ENCODE assay signal across 11 cellular contexts in genomic region chr12:53415752-53416389, GRCh38. TPM values are rescaled to one million over a fixed set of nuclear protein-coding genes. Genes with fewer than 3 reads are reported as not detected.
DNase-seq lines count a peak whose midpoint lies in the region; ATAC-seq and TF ChIP-seq lines count a peak whose summit lies in the region.
"Not testable (repeated sequence)": the region's sequence is repeated elsewhere in the genome, so short reads cannot be mapped to it uniquely, and the experiment has no call there.
"Had no signal": no experiment of that assay in that cellular context is flagged by ENCODE, and none has a peak within 500 bp of the region (broad histone marks: within the 10 kb centered on the region; RNA-seq: fewer than 3 reads in every experiment).

No MANE protein-coding gene starts in this region.

- DNase-seq in BE2C (peak; percentile 35), NCI-H82 (lab: John Stamatoyannopoulos, UW) (peak; percentile 96), spleen (peak; percentile 54)
- not testable (repeated sequence) for DNase-seq in HFFc6; activated CD8-positive, alpha-beta T cell treated with anti-CD3 and anti-CD28 coated beads for 36 hours; central memory CD8-positive, alpha-beta T cell (ENCODE audit: low spot score in 2 of 2); left ventricle myocardium inferior; naive thymus-derived CD8-positive, alpha-beta T cell

- H3K4me3 Mint-ChIP-seq in HFFc6; activated CD8-positive, alpha-beta T cell treated with anti-CD3 and anti-CD28 coated beads for 36 hours; central memory CD8-positive, alpha-beta T cell; naive thymus-derived CD8-positive, alpha-beta T cell: not testable (repeated sequence)

- H3K36me3 Mint-ChIP-seq in HFFc6 (ENCODE audit: low read depth) = peaks cover 17% of the 10 kb centered on the region
- H3K36me3 Mint-ChIP-seq in activated CD8-positive, alpha-beta T cell treated with anti-CD3 and anti-CD28 coated beads for 36 hours (ENCODE audit: low read depth) = peaks cover 23% of the 10 kb centered on the region
- H3K36me3 Mint-ChIP-seq in central memory CD8-positive, alpha-beta T cell (ENCODE audit: insufficient read depth) = not testable (repeated sequence)
- H3K36me3 Mint-ChIP-seq in naive thymus-derived CD8-positive, alpha-beta T cell = peaks cover 4 to 30% (median 5%) of the 10 kb centered on the region in 3 donors

- H3K27me3 ChIP-seq in BE2C; left ventricle myocardium inferior (ENCODE audit: low read depth); spleen (replicated peaks in 1 of 7): not testable (repeated sequence)

- H3K27ac Mint-ChIP-seq in HFFc6 = peak overlapping the region; percentile 14
- H3K27ac Mint-ChIP-seq in activated CD8-positive, alpha-beta T cell treated with anti-CD3 and anti-CD28 coated beads for 36 hours = peak overlapping the region; percentile 25
- peak overlapping the region; percentile 73 for H3K27ac Mint-ChIP-seq in central memory CD8-positive, alpha-beta T cell (ENCODE audit: low read depth)
- peak overlapping the region in 9 of 10 donors; percentile 21 to 82 (median 60) for H3K27ac Mint-ChIP-seq in naive thymus-derived CD8-positive, alpha-beta T cell

- intact Hi-C loops in activated CD8-positive, alpha-beta T cell treated with anti-CD3 and anti-CD28 coated beads for 36 hours (cut with micrococcal nuclease); left ventricle myocardium inferior (cut with micrococcal nuclease): not testable (repeated sequence)
- intact Hi-C loops in spleen (cut with DNase I; ENCODE audit: low total_unique reads) = loop anchor here (5.0 kb wide), 1 partner anchor 64 kb away; no protein-coding TSS in a partner anchor

- not testable (repeated sequence) for H3K9me3 Mint-ChIP-seq in HFFc6; activated CD8-positive, alpha-beta T cell treated with anti-CD3 and anti-CD28 coated beads for 36 hours; central memory CD8-positive, alpha-beta T cell; naive thymus-derived CD8-positive, alpha-beta T cell

- peak overlapping the region; percentile 25 for H3K4me3 ChIP-seq in BE2C (ENCODE audit: low read depth, low read length)
- not testable (repeated sequence) for H3K4me3 ChIP-seq in left ventricle myocardium inferior, spleen

- POLR2A ChIA-PET in activated CD8-positive, alpha-beta T cell treated with anti-CD3 and anti-CD28 coated beads for 36 hours (lab: Charles Lee) = interaction anchor here (0.8 to 2.1 kb wide), 2 partner anchors 12 to 36 kb away, joined by 3 to 7 read pairs; partner anchors contain the start of gene SP1
- POLR2A ChIA-PET in naive thymus-derived CD8-positive, alpha-beta T cell (lab: Charles Lee) = not testable (repeated sequence)

- not testable (repeated sequence) for TF ChIP-seq POLR2A in spleen (IDR thresholded peaks at IDR 0.05)

- not testable (repeated sequence) for H3K9me3 ChIP-seq in BE2C; left ventricle myocardium inferior (replicated peaks); spleen

- H3K4me1 ChIP-seq in BE2C (peaks cover 33% of the 10 kb centered on the region), left ventricle myocardium inferior (peaks cover 47% of the 10 kb centered on the region), spleen (peaks cover 22 to 87% (median 51%) of the 10 kb centered on the region in 6 donors)

- not testable (repeated sequence) for H3K27me3 Mint-ChIP-seq in HFFc6 (ENCODE audit: insufficient read depth); activated CD8-positive, alpha-beta T cell treated with anti-CD3 and anti-CD28 coated beads for 36 hours; central memory CD8-positive, alpha-beta T cell; naive thymus-derived CD8-positive, alpha-beta T cell

- ATAC-seq in activated CD8-positive, alpha-beta T cell treated with anti-CD3 and anti-CD28 coated beads for 36 hours; central memory CD8-positive, alpha-beta T cell (replicated peaks; ENCODE audit: extremely low read depth, poor library complexity, severe bottlenecking); naive thymus-derived CD8-positive, alpha-beta T cell: not testable (repeated sequence)

- not testable (repeated sequence) for TF ChIP-seq CTCF in BE2C (IDR thresholded peaks at IDR 0.05; ENCODE audit: low read depth, low read length); HFFc6 (IDR thresholded peaks at IDR 0.05); activated CD8-positive, alpha-beta T cell treated with anti-CD3 and anti-CD28 coated beads for 36 hours (IDR thresholded peaks at IDR 0.05); left ventricle myocardium inferior (IDR thresholded peaks at IDR 0.05; ENCODE audit: borderline replicate concordance); spleen (IDR thresholded peaks at IDR 0.05 in 8 of 11, conservative IDR thresholded peaks at IDR 0.05 in 3 of 11)

- H3K4me1 Mint-ChIP-seq in HFFc6 (ENCODE audit: low read depth) = peaks cover 47% of the 10 kb centered on the region
- H3K4me1 Mint-ChIP-seq in activated CD8-positive, alpha-beta T cell treated with anti-CD3 and anti-CD28 coated beads for 36 hours (ENCODE audit: low read depth) = peaks cover 69% of the 10 kb centered on the region
- peaks cover 25% of the 10 kb centered on the region for H3K4me1 Mint-ChIP-seq in central memory CD8-positive, alpha-beta T cell
- peaks cover 24 to 57% (median 37%) of the 10 kb centered on the region in 4 donors for H3K4me1 Mint-ChIP-seq in naive thymus-derived CD8-positive, alpha-beta T cell

- H3K36me3 ChIP-seq in BE2C = peaks cover 17% of the 10 kb centered on the region
- H3K36me3 ChIP-seq in left ventricle myocardium inferior = peaks cover 17% of the 10 kb centered on the region
- H3K36me3 ChIP-seq in spleen = peaks cover 0 to 34% (median 18%) of the 10 kb centered on the region in 6 donors

- WGBS in spleen, 5 donors = 81 to 100% (median 89%) methylated on average over 2 of the region's 2 CpGs

- H3K27ac ChIP-seq in left ventricle myocardium inferior (replicated peaks) (peak overlapping the region; percentile 25), spleen (peak overlapping the region in 3 of 8 donors; percentile 23 to 61 (median 28))

- CTCF ChIA-PET in activated CD8-positive, alpha-beta T cell treated with anti-CD3 and anti-CD28 coated beads for 36 hours (lab: Charles Lee) = interaction anchor here (1.7 to 6.6 kb wide), 4 partner anchors 29 to 94 kb away, joined by 4 to 42 read pairs (median 26); partner anchors contain the start of gene AAAS

RNA-seq across cellular contexts. Expression of gene AMHR2, which starts 7.8 kb away (rescaled TPM):
- 15.9 TPM for polyA plus RNA-seq in BE2C (2012; ENCODE audit: insufficient read depth, insufficient read length, low read depth)
- not detected for total RNA-seq in HFFc6 (2021; fragmentation: NEBNext Ultra II Directional; extraction: Animal tissue kit (Norgen Biotek cat#: 25700))
- total RNA-seq in activated CD8-positive, alpha-beta T cell treated with anti-CD3 and anti-CD28 coated beads for 36 hours = not detected
- 0.36 TPM for total RNA-seq in left ventricle myocardium inferior
- total RNA-seq in naive thymus-derived CD8-positive, alpha-beta T cell = not detected
- polyA plus RNA-seq in naive thymus-derived CD8-positive, alpha-beta T cell = not detected
- total RNA-seq in spleen = 10 to 100 TPM in 3 of 7 donors, 1 to 10 TPM in 4; 3.7 to 20.6 (median 8.8) TPM
- 1 to 10 TPM; 1.2 to 7.4 (median 1.7) TPM for polyA plus RNA-seq in spleen
- total RNA-seq: activated CD4-positive, alpha-beta T cell treated with anti-CD3 and anti-CD28 coated beads for 36 hours; left colon; PC-9 had no signal

RNA-seq across cellular contexts. Expression of gene PRR13, which starts 25.7 kb away (rescaled TPM):
- polyA plus RNA-seq in BE2C (2012; ENCODE audit: insufficient read depth, insufficient read length, low read depth) = 99.5 TPM
- total RNA-seq in HFFc6 (2021; fragmentation: NEBNext Ultra II Directional; extraction: Animal tissue kit (Norgen Biotek cat#: 25700)) = 100 to 1,000 TPM; 122 to 188 (median 165) TPM
- total RNA-seq in activated CD8-positive, alpha-beta T cell treated with anti-CD3 and anti-CD28 coated beads for 36 hours = 100 to 1,000 TPM; 167 to 187 TPM
- total RNA-seq in left ventricle myocardium inferior (53.1 TPM), spleen (100 to 1,000 TPM; 127 to 230 (median 197) TPM)
- total RNA-seq in naive thymus-derived CD8-positive, alpha-beta T cell = 100 to 1,000 TPM; 215 to 217 TPM
- polyA plus RNA-seq in naive thymus-derived CD8-positive, alpha-beta T cell = 100 to 1,000 TPM; 513 to 535 (median 534) TPM
- polyA plus RNA-seq in spleen = 100 to 1,000 TPM; 217 to 262 (median 223) TPM

RNA-seq across cellular contexts. Expression of gene SP1, which starts 35.9 kb away (rescaled TPM):
- 30.4 TPM for polyA plus RNA-seq in BE2C (2012; ENCODE audit: insufficient read depth, insufficient read length, low read depth)
- 10 to 100 TPM; 38.2 to 51.8 (median 43.5) TPM for total RNA-seq in HFFc6 (2021; fragmentation: NEBNext Ultra II Directional; extraction: Animal tissue kit (Norgen Biotek cat#: 25700))
- 10 to 100 TPM; 67.2 to 70.3 TPM for total RNA-seq in activated CD8-positive, alpha-beta T cell treated with anti-CD3 and anti-CD28 coated beads for 36 hours
- total RNA-seq in left ventricle myocardium inferior = 27.4 TPM
- 100 to 1,000 TPM; 104 TPM for total RNA-seq in naive thymus-derived CD8-positive, alpha-beta T cell
- polyA plus RNA-seq in naive thymus-derived CD8-positive, alpha-beta T cell = 10 to 100 TPM in 1 of 3 donors, 1 to 10 TPM in 2; 8.5 to 10.4 (median 9.4) TPM
- total RNA-seq in spleen = 10 to 100 TPM; 75.6 to 92.8 (median 86.1) TPM
- polyA plus RNA-seq in spleen = 10 to 100 TPM in 1 of 3 donors, 1 to 10 TPM in 2; 9.1 to 13.6 (median 9.9) TPM

RNA-seq across cellular contexts. Expression of gene PCBP2, which starts 36.0 kb away (rescaled TPM):
- polyA plus RNA-seq in BE2C (2012; ENCODE audit: insufficient read depth, insufficient read length, low read depth) = 985 TPM
- total RNA-seq in HFFc6 (2021; fragmentation: NEBNext Ultra II Directional; extraction: Animal tissue kit (Norgen Biotek cat#: 25700)) = 100 to 1,000 TPM; 763 to 969 (median 874) TPM
- total RNA-seq in activated CD8-positive, alpha-beta T cell treated with anti-CD3 and anti-CD28 coated beads for 36 hours = 100 to 1,000 TPM; 958 to 973 TPM
- total RNA-seq in left ventricle myocardium inferior = 530 TPM
- 100 to 1,000 TPM; 858 to 917 TPM for total RNA-seq in naive thymus-derived CD8-positive, alpha-beta T cell
- 100 to 1,000 TPM; 143 to 157 (median 152) TPM for polyA plus RNA-seq in naive thymus-derived CD8-positive, alpha-beta T cell
- total RNA-seq in spleen = 100 to 1,000 TPM; 547 to 779 (median 652) TPM
- polyA plus RNA-seq in spleen = 100 to 1,000 TPM; 449 to 459 (median 459) TPM

Comparison
In these comparisons a context has a peak if more than half of its experiments do, and no peak if none do; other contexts are left out.
1. H3K27ac Mint-ChIP-seq: peak in every context shown above with its lines; median percentile 73 in central memory CD8-positive, alpha-beta T cell; 60 in naive thymus-derived CD8-positive, alpha-beta T cell; 25 in activated CD8-positive, alpha-beta T cell treated with anti-CD3 and anti-CD28 coated beads for 36 hours; 14 in HFFc6.